In genomic region chr6:79617521-79617941, GRCh38 we compare ENCODE assay signal across 1 cellular context.
A peak's percentile ranks its signal among the peaks of the same experiment; 100 is the strongest.
TF ChIP-seq lines count a peak whose summit lies in the region.

No MANE protein-coding gene starts in this region.

TF ChIP-seq in HepG2, 621 proteins besides CTCF, POLR2A, EP300 and RAD21 (continued from another document and continues in another):
- TF ChIP-seq, protein P1, sequence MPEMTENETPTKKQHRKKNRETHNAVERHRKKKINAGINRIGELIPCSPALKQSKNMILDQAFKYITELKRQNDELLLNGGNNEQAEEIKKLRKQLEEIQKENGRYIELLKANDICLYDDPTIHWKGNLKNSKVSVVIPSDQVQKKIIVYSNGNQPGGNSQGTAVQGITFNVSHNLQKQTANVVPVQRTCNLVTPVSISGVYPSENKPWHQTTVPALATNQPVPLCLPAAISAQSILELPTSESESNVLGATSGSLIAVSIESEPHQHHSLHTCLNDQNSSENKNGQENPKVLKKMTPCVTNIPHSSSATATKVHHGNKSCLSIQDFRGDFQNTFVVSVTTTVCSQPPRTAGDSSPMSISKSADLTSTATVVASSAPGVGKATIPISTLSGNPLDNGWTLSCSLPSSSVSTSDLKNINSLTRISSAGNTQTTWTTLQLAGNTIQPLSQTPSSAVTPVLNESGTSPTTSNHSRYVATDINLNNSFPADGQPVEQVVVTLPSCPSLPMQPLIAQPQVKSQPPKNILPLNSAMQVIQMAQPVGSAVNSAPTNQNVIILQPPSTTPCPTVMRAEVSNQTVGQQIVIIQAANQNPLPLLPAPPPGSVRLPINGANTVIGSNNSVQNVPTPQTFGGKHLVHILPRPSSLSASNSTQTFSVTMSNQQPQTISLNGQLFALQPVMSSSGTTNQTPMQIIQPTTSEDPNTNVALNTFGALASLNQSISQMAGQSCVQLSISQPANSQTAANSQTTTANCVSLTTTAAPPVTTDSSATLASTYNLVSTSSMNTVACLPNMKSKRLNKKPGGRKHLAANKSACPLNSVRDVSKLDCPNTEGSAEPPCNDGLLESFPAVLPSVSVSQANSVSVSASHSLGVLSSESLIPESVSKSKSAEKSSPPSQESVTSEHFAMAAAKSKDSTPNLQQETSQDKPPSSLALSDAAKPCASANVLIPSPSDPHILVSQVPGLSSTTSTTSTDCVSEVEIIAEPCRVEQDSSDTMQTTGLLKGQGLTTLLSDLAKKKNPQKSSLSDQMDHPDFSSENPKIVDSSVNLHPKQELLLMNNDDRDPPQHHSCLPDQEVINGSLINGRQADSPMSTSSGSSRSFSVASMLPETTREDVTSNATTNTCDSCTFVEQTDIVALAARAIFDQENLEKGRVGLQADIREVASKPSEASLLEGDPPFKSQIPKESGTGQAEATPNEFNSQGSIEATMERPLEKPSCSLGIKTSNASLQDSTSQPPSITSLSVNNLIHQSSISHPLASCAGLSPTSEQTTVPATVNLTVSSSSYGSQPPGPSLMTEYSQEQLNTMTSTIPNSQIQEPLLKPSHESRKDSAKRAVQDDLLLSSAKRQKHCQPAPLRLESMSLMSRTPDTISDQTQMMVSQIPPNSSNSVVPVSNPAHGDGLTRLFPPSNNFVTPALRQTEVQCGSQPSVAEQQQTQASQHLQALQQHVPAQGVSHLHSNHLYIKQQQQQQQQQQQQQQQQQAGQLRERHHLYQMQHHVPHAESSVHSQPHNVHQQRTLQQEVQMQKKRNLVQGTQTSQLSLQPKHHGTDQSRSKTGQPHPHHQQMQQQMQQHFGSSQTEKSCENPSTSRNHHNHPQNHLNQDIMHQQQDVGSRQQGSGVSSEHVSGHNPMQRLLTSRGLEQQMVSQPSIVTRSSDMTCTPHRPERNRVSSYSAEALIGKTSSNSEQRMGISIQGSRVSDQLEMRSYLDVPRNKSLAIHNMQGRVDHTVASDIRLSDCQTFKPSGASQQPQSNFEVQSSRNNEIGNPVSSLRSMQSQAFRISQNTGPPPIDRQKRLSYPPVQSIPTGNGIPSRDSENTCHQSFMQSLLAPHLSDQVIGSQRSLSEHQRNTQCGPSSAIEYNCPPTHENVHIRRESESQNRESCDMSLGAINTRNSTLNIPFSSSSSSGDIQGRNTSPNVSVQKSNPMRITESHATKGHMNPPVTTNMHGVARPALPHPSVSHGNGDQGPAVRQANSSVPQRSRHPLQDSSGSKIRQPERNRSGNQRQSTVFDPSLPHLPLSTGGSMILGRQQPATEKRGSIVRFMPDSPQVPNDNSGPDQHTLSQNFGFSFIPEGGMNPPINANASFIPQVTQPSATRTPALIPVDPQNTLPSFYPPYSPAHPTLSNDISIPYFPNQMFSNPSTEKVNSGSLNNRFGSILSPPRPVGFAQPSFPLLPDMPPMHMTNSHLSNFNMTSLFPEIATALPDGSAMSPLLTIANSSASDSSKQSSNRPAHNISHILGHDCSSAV (CRISPR knock-in tag; IDR thresholded peaks at IDR 0.05; ENCODE audit: borderline replicate concordance), result no peak
- TF ChIP-seq HNF4G (IDR thresholded peaks at IDR 0.05; ENCODE audit: borderline replicate concordance, low read depth, low read length) (peak; percentile 80; the same call in 1 of the 2 replicates), HNF4G (CRISPR knock-in tag; IDR thresholded peaks at IDR 0.05; ENCODE audit: borderline replicate concordance, low read depth) (no peak), PBX2 (CRISPR knock-in tag; IDR thresholded peaks at IDR 0.05) (no peak), THAP11 (CRISPR knock-in tag; IDR thresholded peaks at IDR 0.05) (peak; percentile 52), NONO (IDR thresholded peaks at IDR 0.05) (no peak), NONO (CRISPR knock-in tag; conservative IDR thresholded peaks at IDR 0.05) (0 out of 2 replicates have a peak, but pooled peaks have one; percentile 43), FOXJ3 (CRISPR knock-in tag; IDR thresholded peaks at IDR 0.05; ENCODE audit: borderline replicate concordance) (peak; percentile 82; the same call in 1 of the 2 replicates), MEF2D (CRISPR knock-in tag; IDR thresholded peaks at IDR 0.05) (no peak), ZNF136 (CRISPR knock-in tag; IDR thresholded peaks at IDR 0.05; ENCODE audit: low read depth) (no peak), SP2 (CRISPR knock-in tag; IDR thresholded peaks at IDR 0.05) (no peak), SALL1 (CRISPR knock-in tag; IDR thresholded peaks at IDR 0.05) (peak; percentile 23; the same call in 1 of the 2 replicates), CENPT (CRISPR knock-in tag; IDR thresholded peaks at IDR 0.05; ENCODE audit: low read depth) (no peak), ZNF552 (CRISPR knock-in tag; IDR thresholded peaks at IDR 0.05; ENCODE audit: borderline replicate concordance) (no peak), TGIF2 (CRISPR knock-in tag; IDR thresholded peaks at IDR 0.05) (no peak), ZNF367 (CRISPR knock-in tag; IDR thresholded peaks at IDR 0.05; ENCODE audit: borderline replicate concordance) (no peak), JUND (CRISPR knock-in tag; IDR thresholded peaks at IDR 0.05) (no peak), NFIB (CRISPR knock-in tag; IDR thresholded peaks at IDR 0.05; ENCODE audit: borderline replicate concordance) (no peak), PCBP2 (optimal IDR thresholded peaks at IDR 0.05; ENCODE audit: low read depth, low read length, poor library complexity, severe bottlenecking) (no peak), ZMYM2 (CRISPR knock-in tag; IDR thresholded peaks at IDR 0.05) (0 out of 2 replicates have a peak, but pooled peaks have one; percentile 22), ZNF3 (CRISPR knock-in tag; IDR thresholded peaks at IDR 0.05) (no peak), SMAD3 (CRISPR knock-in tag; IDR thresholded peaks at IDR 0.05) (0 out of 2 replicates have a peak, but pooled peaks have one; percentile 36), ZGPAT (CRISPR knock-in tag; IDR thresholded peaks at IDR 0.05) (0 out of 2 replicates have a peak, but pooled peaks have one; percentile 51), CREB1 (IDR thresholded peaks at IDR 0.05) (peak; percentile 83), CREB1 (CRISPR knock-in tag; IDR thresholded peaks at IDR 0.05) (peak; percentile 73), ZNF597 (CRISPR knock-in tag; IDR thresholded peaks at IDR 0.05) (no peak), ZNF776 (CRISPR knock-in tag; IDR thresholded peaks at IDR 0.05) (no peak), ISX (CRISPR knock-in tag; conservative IDR thresholded peaks at IDR 0.05) (no peak), BCL6 (CRISPR knock-in tag; IDR thresholded peaks at IDR 0.05) (peak; percentile 78), KAT7 (CRISPR knock-in tag; IDR thresholded peaks at IDR 0.05; ENCODE audit: borderline replicate concordance) (no peak), FOXA1 (IDR thresholded peaks at IDR 0.05) (peak; percentile 54; the same call in 1 of the 2 replicates), FOXA1 (CRISPR knock-in tag; IDR thresholded peaks at IDR 0.05) (peak; percentile 63), EED (CRISPR knock-in tag; IDR thresholded peaks at IDR 0.05) (no peak), TIGD3 (CRISPR knock-in tag; IDR thresholded peaks at IDR 0.05; ENCODE audit: borderline replicate concordance) (no peak), HOXD1 (CRISPR knock-in tag; IDR thresholded peaks at IDR 0.05) (no peak), PHF5A (CRISPR knock-in tag; IDR thresholded peaks at IDR 0.05; ENCODE audit: low read depth, unreplicated experiment) (no peak), KDM6A (CRISPR knock-in tag; IDR thresholded peaks at IDR 0.05; ENCODE audit: low read depth) (peak; percentile 34; the same call in 1 of the 2 replicates), TSC22D2 (CRISPR knock-in tag; IDR thresholded peaks at IDR 0.05; ENCODE audit: borderline replicate concordance) (no peak), ZEB1 (IDR thresholded peaks at IDR 0.05; ENCODE audit: insufficient replicate concordance, low read depth) (peak; percentile 74), ZBTB39 (CRISPR knock-in tag; IDR thresholded peaks at IDR 0.05) (no peak), PPARG (CRISPR knock-in tag; conservative IDR thresholded peaks at IDR 0.05) (peak; percentile 52; the same call in 1 of the 2 replicates), ZNF607 (CRISPR knock-in tag; IDR thresholded peaks at IDR 0.05; ENCODE audit: borderline replicate concordance) (no peak), YY1 (IDR thresholded peaks at IDR 0.05; ENCODE audit: insufficient read depth, insufficient replicate concordance, low read depth, low read length) (no peak), ZNF263 (CRISPR knock-in tag; IDR thresholded peaks at IDR 0.05) (no peak), ZFP1 (CRISPR knock-in tag; IDR thresholded peaks at IDR 0.05) (no peak)
- TF ChIP-seq, protein P2, sequence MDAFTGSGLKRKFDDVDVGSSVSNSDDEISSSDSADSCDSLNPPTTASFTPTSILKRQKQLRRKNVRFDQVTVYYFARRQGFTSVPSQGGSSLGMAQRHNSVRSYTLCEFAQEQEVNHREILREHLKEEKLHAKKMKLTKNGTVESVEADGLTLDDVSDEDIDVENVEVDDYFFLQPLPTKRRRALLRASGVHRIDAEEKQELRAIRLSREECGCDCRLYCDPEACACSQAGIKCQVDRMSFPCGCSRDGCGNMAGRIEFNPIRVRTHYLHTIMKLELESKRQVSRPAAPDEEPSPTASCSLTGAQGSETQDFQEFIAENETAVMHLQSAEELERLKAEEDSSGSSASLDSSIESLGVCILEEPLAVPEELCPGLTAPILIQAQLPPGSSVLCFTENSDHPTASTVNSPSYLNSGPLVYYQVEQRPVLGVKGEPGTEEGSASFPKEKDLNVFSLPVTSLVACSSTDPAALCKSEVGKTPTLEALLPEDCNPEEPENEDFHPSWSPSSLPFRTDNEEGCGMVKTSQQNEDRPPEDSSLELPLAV (CRISPR knock-in tag; conservative IDR thresholded peaks at IDR 0.05; ENCODE audit: low read depth), result no peak
- TF ChIP-seq, protein P3, sequence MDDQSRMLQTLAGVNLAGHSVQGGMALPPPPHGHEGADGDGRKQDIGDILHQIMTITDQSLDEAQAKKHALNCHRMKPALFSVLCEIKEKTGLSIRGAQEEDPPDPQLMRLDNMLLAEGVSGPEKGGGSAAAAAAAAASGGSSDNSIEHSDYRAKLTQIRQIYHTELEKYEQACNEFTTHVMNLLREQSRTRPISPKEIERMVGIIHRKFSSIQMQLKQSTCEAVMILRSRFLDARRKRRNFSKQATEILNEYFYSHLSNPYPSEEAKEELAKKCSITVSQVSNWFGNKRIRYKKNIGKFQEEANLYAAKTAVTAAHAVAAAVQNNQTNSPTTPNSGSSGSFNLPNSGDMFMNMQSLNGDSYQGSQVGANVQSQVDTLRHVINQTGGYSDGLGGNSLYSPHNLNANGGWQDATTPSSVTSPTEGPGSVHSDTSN (CRISPR knock-in tag; IDR thresholded peaks at IDR 0.05; ENCODE audit: borderline replicate concordance), result no peak
- TF ChIP-seq, protein P4, sequence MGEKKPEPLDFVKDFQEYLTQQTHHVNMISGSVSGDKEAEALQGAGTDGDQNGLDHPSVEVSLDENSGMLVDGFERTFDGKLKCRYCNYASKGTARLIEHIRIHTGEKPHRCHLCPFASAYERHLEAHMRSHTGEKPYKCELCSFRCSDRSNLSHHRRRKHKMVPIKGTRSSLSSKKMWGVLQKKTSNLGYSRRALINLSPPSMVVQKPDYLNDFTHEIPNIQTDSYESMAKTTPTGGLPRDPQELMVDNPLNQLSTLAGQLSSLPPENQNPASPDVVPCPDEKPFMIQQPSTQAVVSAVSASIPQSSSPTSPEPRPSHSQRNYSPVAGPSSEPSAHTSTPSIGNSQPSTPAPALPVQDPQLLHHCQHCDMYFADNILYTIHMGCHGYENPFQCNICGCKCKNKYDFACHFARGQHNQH (CRISPR knock-in tag; IDR thresholded peaks at IDR 0.05), result no peak; the same call in 1 of the 2 replicates
